ENCODE assay signal across 23 cellular contexts in genomic region chr5:74562116-74562515, GRCh38.
"Had no signal": no experiment of that assay in that cellular context is flagged by ENCODE, and none has a peak within 500 bp of the region (broad histone marks: within the 10 kb centered on the region; RNA-seq: fewer than 3 reads in every experiment).

No MANE protein-coding gene starts in this region.

- H3K4me1 ChIP-seq: gastrocnemius medialis, left ventricle myocardium inferior, lower lobe of right lung, pancreas, thyroid gland had no signal

- ATAC-seq: gastrocnemius medialis; left cardiac atrium; lower lobe of right lung; natural killer cell treated with Interleukin-12 subunit alpha and Interleukin-12 subunit beta and Interleukin-15 and Interleukin-18, amount 100 ng/mL, for 72 hours; pancreas; right cardiac atrium; stimulated activated naive CD8-positive, alpha-beta T cell treated with anti-CD3 and anti-CD28 coated beads, Interleukin-15, Interleukin-2, amounts not matched to agents 100 U/mL and 50 U/mL, for 24 hours had no signal

- H3K27me3 Mint-ChIP-seq: natural killer cell treated with Interleukin-12 subunit alpha and Interleukin-12 subunit beta and Interleukin-15 and Interleukin-18, amount 100 ng/mL, for 72 hours; type B pancreatic cell had no signal

- H3K9me3 ChIP-seq: gastrocnemius medialis, left ventricle myocardium inferior, lower lobe of right lung, pancreas, suprapubic skin, thyroid gland had no signal

- H3K36me3 Mint-ChIP-seq: immature natural killer cell; memory B cell; natural killer cell treated with Interleukin-12 subunit alpha and Interleukin-12 subunit beta and Interleukin-15 and Interleukin-18, amount 100 ng/mL, for 72 hours; type B pancreatic cell had no signal

- H3K27me3 ChIP-seq: dorsolateral prefrontal cortex, gastrocnemius medialis, pancreas, suprapubic skin, thyroid gland had no signal

- DNase-seq: cortex of kidney; dorsolateral prefrontal cortex; effector CD8-positive, alpha-beta T cell; gastrocnemius medialis; immature natural killer cell; kidney; left cardiac atrium; left ventricle myocardium inferior; lower lobe of right lung; midbrain; occipital lobe; pancreas; right cardiac atrium; stimulated activated CD4-positive, alpha-beta T cell treated with anti-CD3 and anti-CD28 coated beads, Interleukin-2, amount 100 ng/mL, for 48 hours; stimulated activated naive CD8-positive, alpha-beta T cell treated with anti-CD3 and anti-CD28 coated beads, Interleukin-15, Interleukin-2, amounts not matched to agents 100 U/mL and 50 U/mL, for 24 hours; thyroid gland had no signal

- H3K4me2 ChIP-seq: smooth muscle cell had no signal

- H3K27ac ChIP-seq: dorsolateral prefrontal cortex, gastrocnemius medialis, left ventricle myocardium inferior, lower lobe of right lung, pancreas, suprapubic skin, thyroid gland had no signal

- H3K27ac Mint-ChIP-seq: memory B cell; natural killer cell treated with Interleukin-12 subunit alpha and Interleukin-12 subunit beta and Interleukin-15 and Interleukin-18, amount 100 ng/mL, for 72 hours; progenitor cell of endocrine pancreas; type B pancreatic cell had no signal

- H3K36me3 ChIP-seq: gastrocnemius medialis, left ventricle myocardium inferior, lower lobe of right lung, pancreas, suprapubic skin, thyroid gland had no signal

- H3K4me1 Mint-ChIP-seq: immature natural killer cell, memory B cell had no signal

- H3K4me3 Mint-ChIP-seq: immature natural killer cell; memory B cell; natural killer cell treated with Interleukin-12 subunit alpha and Interleukin-12 subunit beta and Interleukin-15 and Interleukin-18, amount 100 ng/mL, for 72 hours; type B pancreatic cell had no signal

- H3K9me3 Mint-ChIP-seq: immature natural killer cell; memory B cell; natural killer cell treated with Interleukin-12 subunit alpha and Interleukin-12 subunit beta and Interleukin-15 and Interleukin-18, amount 100 ng/mL, for 72 hours; type B pancreatic cell had no signal

- FAIRE-seq: kidney, pancreas, urothelium cell line had no signal

- H3K4me3 ChIP-seq: dorsolateral prefrontal cortex, gastrocnemius medialis, left ventricle myocardium inferior, lower lobe of right lung, pancreas, smooth muscle cell, suprapubic skin, thyroid gland had no signal
